In the genomic region with DNA sequence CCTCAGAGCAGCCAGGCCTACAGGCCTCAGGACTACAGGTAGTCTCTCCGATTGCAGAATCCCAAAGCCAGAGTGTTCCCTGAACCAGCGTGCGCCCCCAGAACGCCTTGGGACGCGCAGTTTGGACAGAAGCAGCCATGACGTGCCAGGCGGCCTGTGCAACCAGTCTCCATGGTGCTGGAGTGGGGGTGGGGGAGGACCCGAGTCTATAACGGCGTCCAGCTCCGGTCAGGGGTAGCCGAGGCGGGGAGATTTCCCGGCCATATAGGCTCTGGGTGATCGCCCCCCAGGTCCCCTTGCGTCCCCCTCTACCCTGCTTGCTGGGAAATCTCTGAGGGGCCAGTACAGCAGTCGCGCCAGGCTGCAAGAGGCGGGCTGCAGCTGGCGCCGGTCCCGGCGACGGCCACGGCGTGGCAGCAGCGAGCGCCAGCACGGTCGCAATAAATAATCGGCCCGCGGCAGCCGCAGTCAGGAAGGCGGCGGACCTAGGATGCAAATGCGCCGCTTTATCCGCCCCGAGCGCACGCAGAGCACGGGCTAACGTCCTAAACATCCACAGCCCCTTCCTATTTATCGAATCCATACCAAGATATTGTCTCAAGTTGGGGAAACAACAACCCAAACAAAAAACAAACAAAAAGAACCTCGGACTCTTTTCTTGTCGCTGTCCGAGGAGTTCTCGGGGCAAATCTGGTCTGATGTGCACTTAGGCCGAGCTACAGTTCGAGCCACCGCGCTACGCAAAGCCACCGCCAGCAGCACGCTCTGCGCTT, we compare ENCODE assay signal across 8 cellular contexts. TPM values are rescaled to one million over a fixed set of nuclear protein-coding genes. Genes with fewer than 3 reads are reported as not detected.
A peak's percentile ranks its signal among the peaks of the same experiment; 100 is the strongest.
DNase-seq lines count a peak whose midpoint lies in the region; ATAC-seq lines count a peak whose summit lies in the region.

No MANE protein-coding gene starts in this region.

- ATAC-seq in GM21447 (IDR thresholded peaks at IDR 0.05; ENCODE audit: unreplicated experiment) (peak; percentile 65), left cardiac atrium (peak; percentile 78 to 82), GM19328 (IDR thresholded peaks at IDR 0.05; ENCODE audit: unreplicated experiment) (no peak)
- peak; percentile 85 for ATAC-seq in activated naive CD8-positive, alpha-beta T cell treated with anti-CD3 and anti-CD28 coated beads, Interleukin-2, amount 10 ng/mL, durations not matched to agents 7 days and 5 days (ENCODE audit: low read depth)

- peak overlapping the region; percentile 37 for H3K4me3 ChIP-seq in SJSA1
- H3K4me3 ChIP-seq in rectal smooth muscle tissue (ENCODE audit: low read length): peak overlapping the region; percentile 90

- peak; percentile 79 for DNase-seq in DMS79 (lab: John Stamatoyannopoulos, UW)
- DNase-seq in HuH-7.5 (ENCODE audit: low spot score): peak; percentile 95
- peak; percentile 70 to 88 for DNase-seq in SJSA1 (ENCODE audit: low read depth in 1 of 2, low spot score in 2 of 2)
- peak; percentile 80 for DNase-seq in activated naive CD8-positive, alpha-beta T cell treated with anti-CD3 and anti-CD28 coated beads, Interleukin-2, amount 10 ng/mL, durations not matched to agents 7 days and 5 days
- peak; percentile 72 for DNase-seq in left cardiac atrium

- no peaks in the 10 kb centered on the region; the same call in 1 of the 2 replicates for H3K27me3 ChIP-seq in SJSA1 (replicated peaks)
- H3K27me3 ChIP-seq in rectal smooth muscle tissue (ENCODE audit: control insufficient read depth, insufficient read depth, low read length): peaks cover 7% of the 10 kb centered on the region

- peak overlapping the region; percentile 93 for H3K9ac ChIP-seq in rectal smooth muscle tissue (ENCODE audit: low read length)

- H3K4me3 Mint-ChIP-seq in activated naive CD8-positive, alpha-beta T cell treated with anti-CD3 and anti-CD28 coated beads, Interleukin-2, amount 10 ng/mL, durations not matched to agents 7 days and 5 days: peak overlapping the region; percentile 73

- peaks cover 59% of the 10 kb centered on the region for H3K4me1 ChIP-seq in SJSA1 (replicated peaks)
- H3K4me1 ChIP-seq in rectal smooth muscle tissue (ENCODE audit: control insufficient read depth, insufficient read depth, low read length): peaks cover 23% of the 10 kb centered on the region

- H3K9me3 ChIP-seq in SJSA1 (replicated peaks): no peaks in the 10 kb centered on the region

- H3K36me3 ChIP-seq in SJSA1: no peaks in the 10 kb centered on the region
- H3K36me3 ChIP-seq in rectal smooth muscle tissue (ENCODE audit: control insufficient read depth, insufficient read depth, low read length): no peaks in the 10 kb centered on the region

- intact Hi-C loops in left cardiac atrium (cut with DNase I): no loop called here

- no peak overlapping the region for H3K27ac ChIP-seq in SJSA1
- H3K27ac ChIP-seq in rectal smooth muscle tissue (ENCODE audit: low read depth, low read length): peak overlapping the region; percentile 96

- POLR2A ChIA-PET in activated naive CD8-positive, alpha-beta T cell treated with anti-CD3 and anti-CD28 coated beads, Interleukin-2, amount 10 ng/mL, durations not matched to agents 7 days and 5 days (lab: Charles Lee): interaction anchor here (0.8 kb wide), 1 partner anchor 16 kb away, joined by 3 read pairs; no protein-coding TSS in a partner anchor

- peaks cover 92% of the 10 kb centered on the region for H3K27me3 Mint-ChIP-seq in activated naive CD8-positive, alpha-beta T cell treated with anti-CD3 and anti-CD28 coated beads, Interleukin-2, amount 10 ng/mL, durations not matched to agents 7 days and 5 days

- peaks cover 27% of the 10 kb centered on the region for H3K4me1 Mint-ChIP-seq in activated naive CD8-positive, alpha-beta T cell treated with anti-CD3 and anti-CD28 coated beads, Interleukin-2, amount 10 ng/mL, durations not matched to agents 7 days and 5 days

- H3K27ac Mint-ChIP-seq in activated naive CD8-positive, alpha-beta T cell treated with anti-CD3 and anti-CD28 coated beads, Interleukin-2, amount 10 ng/mL, durations not matched to agents 7 days and 5 days: peak overlapping the region; percentile 34

- H3K9me3 Mint-ChIP-seq in activated naive CD8-positive, alpha-beta T cell treated with anti-CD3 and anti-CD28 coated beads, Interleukin-2, amount 10 ng/mL, durations not matched to agents 7 days and 5 days: no peaks in the 10 kb centered on the region

- H3K36me3 Mint-ChIP-seq in activated naive CD8-positive, alpha-beta T cell treated with anti-CD3 and anti-CD28 coated beads, Interleukin-2, amount 10 ng/mL, durations not matched to agents 7 days and 5 days: no peaks in the 10 kb centered on the region

RNA-seq across cellular contexts. Expression of a gene that starts 1.6 kb away (rescaled TPM):
- 0.13 and 1.8 TPM in 2 replicates for total RNA-seq in SJSA1 (2014; rRNA removed; shearing (Covaris generic))
- total RNA-seq in activated naive CD8-positive, alpha-beta T cell treated with anti-CD3 and anti-CD28 coated beads, Interleukin-2, amount 10 ng/mL, durations not matched to agents 7 days and 5 days: not detected
- total RNA-seq in left cardiac atrium: under 1 TPM; 0.68 to 0.74 TPM

RNA-seq across cellular contexts. Expression of a gene that starts 3.2 kb away (rescaled TPM):
- total RNA-seq in SJSA1 (2014; rRNA removed; shearing (Covaris generic)): 0.79 TPM in 1 of 2 replicates, not detected in the other
- total RNA-seq in activated naive CD8-positive, alpha-beta T cell treated with anti-CD3 and anti-CD28 coated beads, Interleukin-2, amount 10 ng/mL, durations not matched to agents 7 days and 5 days: not detected
- not detected for total RNA-seq in left cardiac atrium

RNA-seq across cellular contexts. Expression of a gene that starts 5.7 kb away (rescaled TPM):
- total RNA-seq in SJSA1 (2014; rRNA removed; shearing (Covaris generic)): 0.09 and 2.9 TPM in 2 replicates
- not detected for total RNA-seq in activated naive CD8-positive, alpha-beta T cell treated with anti-CD3 and anti-CD28 coated beads, Interleukin-2, amount 10 ng/mL, durations not matched to agents 7 days and 5 days
- total RNA-seq in left cardiac atrium: under 1 TPM; 0.12 to 0.39 TPM

RNA-seq across cellular contexts. Expression of a gene that starts 7.3 kb away (rescaled TPM):
- total RNA-seq in SJSA1 (2014; rRNA removed; shearing (Covaris generic)): 0.79 and 0.81 TPM in 2 replicates
- total RNA-seq in activated naive CD8-positive, alpha-beta T cell treated with anti-CD3 and anti-CD28 coated beads, Interleukin-2, amount 10 ng/mL, durations not matched to agents 7 days and 5 days: not detected
- under 1 TPM in 1 of 2 donors, not detected in 1; 0.27 TPM for total RNA-seq in left cardiac atrium

RNA-seq across cellular contexts. Expression of a gene that starts 14.6 kb away (rescaled TPM):
- 7.0 and 16.3 TPM in 2 replicates for total RNA-seq in SJSA1 (2014; rRNA removed; shearing (Covaris generic))
- not detected for total RNA-seq in activated naive CD8-positive, alpha-beta T cell treated with anti-CD3 and anti-CD28 coated beads, Interleukin-2, amount 10 ng/mL, durations not matched to agents 7 days and 5 days
- total RNA-seq in left cardiac atrium: not detected
